In genomic region chr9:113823421-113823820, GRCh38 we compare ENCODE assay signal across 21 cellular contexts. TPM values are rescaled to one million over a fixed set of nuclear protein-coding genes. Genes with fewer than 3 reads are reported as not detected.
DNase-seq lines count a peak whose midpoint lies in the region; ATAC-seq and TF ChIP-seq lines count a peak whose summit lies in the region.
"Had no signal": no experiment of that assay in that cellular context is flagged by ENCODE, and none has a peak within 500 bp of the region (broad histone marks: within the 10 kb centered on the region; RNA-seq: fewer than 3 reads in every experiment).

No MANE protein-coding gene starts in this region.

- H2AFZ ChIP-seq in trophoblast cell (ENCODE audit: insufficient read depth, low read length, poor library complexity), result no peak overlapping the region

- no peak overlapping the region for H3K14ac ChIP-seq in trophoblast cell (ENCODE audit: low read length)

- H4K12ac ChIP-seq in trophoblast cell (ENCODE audit: low read depth, low read length), result no peak overlapping the region

- H3K79me2 ChIP-seq in trophoblast cell (ENCODE audit: control insufficient read depth, insufficient read depth, low read length, poor library complexity), result no peaks in the 10 kb centered on the region

- H2AK5ac ChIP-seq in trophoblast cell (ENCODE audit: low read length), result no peak overlapping the region

- no peak overlapping the region for H2BK12ac ChIP-seq in trophoblast cell (ENCODE audit: low read length)

- H3K18ac ChIP-seq in trophoblast cell (ENCODE audit: low read length), result no peak overlapping the region

- peak overlapping the region; percentile 43 for H3K9ac ChIP-seq in trophoblast cell (ENCODE audit: low read length)
- H3K9ac ChIP-seq: BLaER1 had no signal

- no peak overlapping the region for H3K4me2 ChIP-seq in trophoblast cell (ENCODE audit: low read length)
- H3K4me2 ChIP-seq: BLaER1 had no signal

- no peak overlapping the region for H2BK5ac ChIP-seq in trophoblast cell (ENCODE audit: low read depth, low read length, poor library complexity)

- no peaks in the 10 kb centered on the region for H3K27me3 ChIP-seq in brain microvascular endothelial cell (replicated peaks)
- no peaks in the 10 kb centered on the region for H3K27me3 ChIP-seq in trophoblast cell (ENCODE audit: insufficient read depth, low read length)
- H3K27me3 ChIP-seq in MG63, result no peaks in the 10 kb centered on the region
- H3K27me3 ChIP-seq: BE2C, BLaER1 had no signal

- H3K9me3 ChIP-seq in trophoblast cell (ENCODE audit: insufficient read depth, low read depth, low read length) (no peaks in the 10 kb centered on the region), MG63 (peaks cover 11% of the 10 kb centered on the region)
- H3K9me3 ChIP-seq: Caco-2 had no signal

- H3K27ac ChIP-seq in brain microvascular endothelial cell (no peak overlapping the region), trophoblast cell (ENCODE audit: low read depth, low read length) (no peak overlapping the region)
- H3K27ac ChIP-seq: BLaER1 had no signal

- no peak overlapping the region for H3K4ac ChIP-seq in trophoblast cell (ENCODE audit: low read depth, low read length)

- ATAC-seq in HG02840 (IDR thresholded peaks at IDR 0.05; ENCODE audit: low FRiP score, unreplicated experiment), result no peak

- peak; percentile 15 for DNase-seq in M059J (ENCODE audit: low read depth)
- DNase-seq in brain microvascular endothelial cell, result peak; percentile 11
- DNase-seq in fibroblast of the aortic adventitia (ENCODE audit: low read depth), result peak; percentile 25
- peak in 1 of 2 donors; percentile 3 for DNase-seq in trophoblast cell
- no peak for DNase-seq in MG63
- DNase-seq in COLO829 (ENCODE audit: low spot score), result no peak
- DNase-seq in NAMALWA (ENCODE audit: low spot score), result no peak
- DNase-seq: 8988T; ACHN; BE2C; C1 segment of cervical spinal cord; Caco-2; Calu3; CD4-positive, alpha-beta memory T cell; CD4-positive, CD25-positive, alpha-beta regulatory T cell; CD8-positive, alpha-beta memory T cell; DMS79; DND-41; GF-D8 had no signal

- no peaks in the 10 kb centered on the region for H3K79me1 ChIP-seq in trophoblast cell (ENCODE audit: low read length)

- H2BK120ac ChIP-seq in trophoblast cell (ENCODE audit: insufficient read depth, low read length, poor library complexity), result no peak overlapping the region

- H3K36me3 ChIP-seq in brain microvascular endothelial cell (replicated peaks), result no peaks in the 10 kb centered on the region
- H3K36me3 ChIP-seq in trophoblast cell (ENCODE audit: control insufficient read depth in 1 of 2, insufficient read depth in 2 of 2, low read length in 2 of 2), result no peaks in the 10 kb centered on the region
- no peaks in the 10 kb centered on the region for H3K36me3 ChIP-seq in MG63
- H3K36me3 ChIP-seq: BE2C, BLaER1 had no signal

- H3K23ac ChIP-seq in trophoblast cell (ENCODE audit: low read length), result no peak overlapping the region

- H3K4me3 ChIP-seq in brain microvascular endothelial cell (ENCODE audit: low read depth, low read length) (no peak overlapping the region), fibroblast of the aortic adventitia (ENCODE audit: low read depth, low read length) (no peak overlapping the region), trophoblast cell (ENCODE audit: low read depth, low read length) (no peak overlapping the region), MG63 (no peak overlapping the region)
- H3K4me3 ChIP-seq: BLaER1 had no signal

- WGBS in trophoblast cell (ENCODE audit: extremely low coverage, insufficient coverage, insufficient read length), result no CpG with 5 or more reads among the region's 1 CpG

- no peak for TF ChIP-seq CTCF in brain microvascular endothelial cell (IDR thresholded peaks at IDR 0.05; ENCODE audit: low read depth, low read length, missing control alignments)
- TF ChIP-seq CTCF in fibroblast of the aortic adventitia (IDR thresholded peaks at IDR 0.05; ENCODE audit: insufficient read depth, low read length), result no peak

- no peak overlapping the region for H4K8ac ChIP-seq in trophoblast cell (ENCODE audit: low read depth, low read length)

- in situ Hi-C loops in brain microvascular endothelial cell (cut with HindIII; ENCODE audit: low pct_ligation_motif_present, low sequenced_read_pairs), result no loop called here

- H4K91ac ChIP-seq in trophoblast cell (ENCODE audit: low read depth, low read length), result no peak overlapping the region

- H3K4me1 ChIP-seq in trophoblast cell (ENCODE audit: control insufficient read depth in 1 of 2, insufficient read depth in 2 of 2, low read length in 2 of 2), result no peaks in the 10 kb centered on the region
- H3K4me1 ChIP-seq: Caco-2 had no signal

RNA-seq across cellular contexts. Expression of gene ZNF618, which starts 52.7 kb away (rescaled TPM):
- total RNA-seq in M059J (2014; rRNA removed; shearing (Covaris generic)), result 4.6 and 5.7 TPM in 2 replicates
- total RNA-seq in fibroblast of the aortic adventitia (ENCODE audit: low replicate concordance), result 5.8 and 13.6 TPM in 2 replicates
- polyA plus RNA-seq in trophoblast cell (2013), result 7.8 and 8.5 TPM in 2 replicates
- total RNA-seq in MG63 (2014; rRNA removed; shearing (Covaris generic); ENCODE audit: low replicate concordance), result 3.4 and 3.6 TPM in 2 replicates
- polyA plus RNA-seq: CD4-positive, CD25-positive, alpha-beta regulatory T cell had no signal

Comparison
In these comparisons a context has a peak if more than half of its experiments do, and no peak if none do; other contexts are left out.
1. DNase-seq: peak in M059J (single experiment), brain microvascular endothelial cell (single experiment) and fibroblast of the aortic adventitia (single experiment); none in MG63 (single experiment), COLO829 (single experiment) and NAMALWA (single experiment).